In genomic region chr20:64254571-64255360, GRCh38 we compare ENCODE assay signal across 8 cellular contexts. TPM values are rescaled to one million over a fixed set of nuclear protein-coding genes. Genes with fewer than 3 reads are reported as not detected.
A peak's percentile ranks its signal among the peaks of the same experiment; 100 is the strongest.
DNase-seq lines count a peak whose midpoint lies in the region; ATAC-seq and TF ChIP-seq lines count a peak whose summit lies in the region.

No MANE protein-coding gene starts in this region.

- H3K36me3 ChIP-seq in liver (ENCODE audit: control insufficient read depth in 4 of 4, insufficient read depth in 3 of 4, low read depth in 1 of 4, low read length in 3 of 4) (no peaks in the 10 kb centered on the region), thymus (ENCODE audit: control insufficient read depth, insufficient read depth) (no peaks in the 10 kb centered on the region)

- DNase-seq in activated CD4-positive, alpha-beta T cell treated with anti-CD3 and anti-CD28 coated beads for 36 hours, result no peak
- no peak for DNase-seq in activated CD4-positive, alpha-beta T cell treated with anti-CD3 and anti-CD28 coated beads, Interleukin-2, amount 50 U/mL, for 1 hour
- DNase-seq in astrocyte of the spinal cord (ENCODE audit: low read depth, low spot score) (no peak), iPS-NIHi11 (ENCODE audit: low spot score) (no peak), omental fat pad (ENCODE audit: low spot score) (no peak), COLO829 (ENCODE audit: low spot score) (no peak)

- H3K27ac ChIP-seq in liver (ENCODE audit: low read depth in 1 of 2, low read length in 2 of 2) (peak overlapping the region; percentile 81 to 83), thymus (ENCODE audit: low read depth) (no peak overlapping the region)

- H3K9me3 ChIP-seq in liver (ENCODE audit: control insufficient read depth in 4 of 4, low read length in 3 of 4) (no peaks in the 10 kb centered on the region), thymus (ENCODE audit: control insufficient read depth) (no peaks in the 10 kb centered on the region)

- intact Hi-C loops in activated CD4-positive, alpha-beta T cell treated with anti-CD3 and anti-CD28 coated beads for 36 hours (cut with DNase I, micrococcal nuclease), result loop anchor here in 1 of 2 experiments (2.0 to 5.0 kb wide), 4 partner anchors 152 to 734 kb away; partner anchors contain the start of genes LKAAEAR1, OPRL1, PPDPF and PRPF6

- peak overlapping the region; percentile 84 for H3K27ac Mint-ChIP-seq in activated CD4-positive, alpha-beta T cell treated with anti-CD3 and anti-CD28 coated beads for 36 hours

- H3K4me3 Mint-ChIP-seq in activated CD4-positive, alpha-beta T cell treated with anti-CD3 and anti-CD28 coated beads for 36 hours, result peak overlapping the region; percentile 85

- no peak for ATAC-seq in activated CD4-positive, alpha-beta T cell treated with anti-CD3 and anti-CD28 coated beads for 36 hours
- no peak for ATAC-seq in omental fat pad (ENCODE audit: low FRiP score)

- TF ChIP-seq CTCF in astrocyte of the spinal cord (IDR thresholded peaks at IDR 0.05; ENCODE audit: low read depth, low read length) (no peak), liver (IDR thresholded peaks at IDR 0.05; ENCODE audit: low read depth, low read length, missing input control) (no peak), omental fat pad (IDR thresholded peaks at IDR 0.05) (no peak)

- H3K36me3 Mint-ChIP-seq in activated CD4-positive, alpha-beta T cell treated with anti-CD3 and anti-CD28 coated beads for 36 hours (ENCODE audit: low read depth), result peaks cover 2% of the 10 kb centered on the region

- CTCF ChIA-PET in activated CD4-positive, alpha-beta T cell treated with anti-CD3 and anti-CD28 coated beads for 36 hours (lab: Charles Lee), result no interaction called here

- H3K4me1 ChIP-seq in liver (ENCODE audit: control insufficient read depth in 4 of 4, insufficient read depth in 4 of 4, low read length in 3 of 4), result peaks cover 0 to 25% (median 16%) of the 10 kb centered on the region in 4 donors
- peaks cover 17% of the 10 kb centered on the region for H3K4me1 ChIP-seq in thymus (ENCODE audit: control insufficient read depth, insufficient read depth, low read length)

- WGBS in liver, result 79% methylated on average over 28 of the region's 28 CpGs
- 80% methylated on average over 28 of the region's 28 CpGs for WGBS in thymus

- H3K9ac ChIP-seq in liver (ENCODE audit: low read depth in 1 of 2, low read length in 2 of 2), result peak overlapping the region in 1 of 2 donors; percentile 60

- H3K27me3 Mint-ChIP-seq in activated CD4-positive, alpha-beta T cell treated with anti-CD3 and anti-CD28 coated beads for 36 hours, result peaks cover 6% of the 10 kb centered on the region

- H3K4me3 ChIP-seq in astrocyte of the spinal cord (ENCODE audit: low read depth, low read length), result peak overlapping the region; percentile 82
- peak overlapping the region in 2 of 3 donors; percentile 80 to 84 for H3K4me3 ChIP-seq in liver (ENCODE audit: low read depth in 1 of 3, low read length in 3 of 3)
- H3K4me3 ChIP-seq in thymus (ENCODE audit: low read length), result peak overlapping the region; percentile 59

- no peak for TF ChIP-seq RAD21 in liver (IDR thresholded peaks at IDR 0.05)

- POLR2A ChIA-PET in activated CD4-positive, alpha-beta T cell treated with anti-CD3 and anti-CD28 coated beads for 36 hours (lab: Charles Lee), result no interaction called here

- peaks cover 38% of the 10 kb centered on the region for H3K4me1 Mint-ChIP-seq in activated CD4-positive, alpha-beta T cell treated with anti-CD3 and anti-CD28 coated beads for 36 hours

- H3K9me3 Mint-ChIP-seq in activated CD4-positive, alpha-beta T cell treated with anti-CD3 and anti-CD28 coated beads for 36 hours (ENCODE audit: low read depth), result no peaks in the 10 kb centered on the region

- in situ Hi-C loops in astrocyte of the spinal cord (cut with HindIII; ENCODE audit: low sequenced_read_pairs), result no loop called here

- H3K27me3 ChIP-seq in liver (ENCODE audit: control insufficient read depth in 4 of 4, insufficient read depth in 4 of 4, low read length in 3 of 4) (no peaks in the 10 kb centered on the region), thymus (ENCODE audit: control insufficient read depth, insufficient read depth) (peaks cover 2% of the 10 kb centered on the region)

TF ChIP-seq in liver, 16 proteins besides CTCF, POLR2A, EP300 and RAD21:
- TF ChIP-seq TAF1 (conservative IDR thresholded peaks at IDR 0.05) (no peak), MAX (IDR thresholded peaks at IDR 0.05) (no peak), REST (IDR thresholded peaks at IDR 0.05) (no peak), FOXA1 (IDR thresholded peaks at IDR 0.05) (no peak), GABPA (IDR thresholded peaks at IDR 0.05 in 1 of 2, conservative IDR thresholded peaks at IDR 0.05 in 1 of 2) (no peak), HNF4A (conservative IDR thresholded peaks at IDR 0.05) (no peak), NR2F2 (IDR thresholded peaks at IDR 0.05) (no peak), FOXA2 (IDR thresholded peaks at IDR 0.05) (no peak), ZBTB33 (IDR thresholded peaks at IDR 0.05) (no peak), HNF4G (IDR thresholded peaks at IDR 0.05) (no peak), SP1 (IDR thresholded peaks at IDR 0.05) (no peak), RXRA (IDR thresholded peaks at IDR 0.05) (no peak), ATF3 (IDR thresholded peaks at IDR 0.05) (no peak)
TF ChIP-seq in liver: peak in this region for 0.

RNA-seq across cellular contexts. Expression of gene PCMTD2, which starts 0.8 kb away (rescaled TPM):
- total RNA-seq in activated CD4-positive, alpha-beta T cell treated with anti-CD3 and anti-CD28 coated beads for 36 hours, result 10 to 100 TPM; 32.7 to 37.8 TPM
- 10 to 100 TPM; 37.2 to 74.4 TPM for total RNA-seq in liver
- polyA plus RNA-seq in liver, result 10 to 100 TPM; 12.7 to 13.6 TPM
- polyA plus RNA-seq in thymus, result 123 TPM
- total RNA-seq in omental fat pad, result 10 to 100 TPM; 31.7 to 97.9 (median 70.7) TPM
